ENCODE assay signal across 8 cellular contexts in genomic region chr12:54984602-54985376, GRCh38. TPM values are rescaled to one million over a fixed set of nuclear protein-coding genes. Genes with fewer than 3 reads are reported as not detected.
DNase-seq lines count a peak whose midpoint lies in the region; ATAC-seq lines count a peak whose summit lies in the region.

Gene TESPA1 (minus strand): TSS chr12:54984762. CDS start chr12:54974562, 10,200 bp downstream.

- DNase-seq in SKM-1 (lab: John Stamatoyannopoulos, UW; ENCODE audit: unreplicated experiment) (peak; percentile 29), ureter (ENCODE audit: low spot score) (peak; percentile 58), NCI-H1092 treated with DMSO at 0.1 percent for 48 hours (lab: John Stamatoyannopoulos, UW) (no peak), NCI-H526 (lab: John Stamatoyannopoulos, UW) (no peak)
- peak; percentile 74 for DNase-seq in activated gamma-delta T cell treated with anti-CD3 and anti-CD28 coated beads, Interleukin-2, amount 50 U/mL, for 16 hours (ENCODE audit: low read depth)
- DNase-seq in natural killer cell treated with Interleukin-12 subunit alpha and Interleukin-12 subunit beta and Interleukin-15 and Interleukin-18, amount 100 ng/mL, for 72 hours (ENCODE audit: low spot score): peak; percentile 90

- H3K9me3 Mint-ChIP-seq in natural killer cell treated with Interleukin-12 subunit alpha and Interleukin-12 subunit beta and Interleukin-15 and Interleukin-18, amount 100 ng/mL, for 72 hours: no peaks in the 10 kb centered on the region

- peak within 1 kb of the TSS; percentile 86 to 89 for H3K27ac Mint-ChIP-seq in natural killer cell treated with Interleukin-12 subunit alpha and Interleukin-12 subunit beta and Interleukin-15 and Interleukin-18, amount 100 ng/mL, for 72 hours

- H3K36me3 Mint-ChIP-seq in natural killer cell treated with Interleukin-12 subunit alpha and Interleukin-12 subunit beta and Interleukin-15 and Interleukin-18, amount 100 ng/mL, for 72 hours: peaks cover 30% of the 10 kb centered on the region

- H3K27me3 Mint-ChIP-seq in natural killer cell treated with Interleukin-12 subunit alpha and Interleukin-12 subunit beta and Interleukin-15 and Interleukin-18, amount 100 ng/mL, for 72 hours: no peaks in the 10 kb centered on the region

- ATAC-seq in GM18517 (IDR thresholded peaks at IDR 0.05; ENCODE audit: unreplicated experiment) (peak; percentile 95), HG02938 (IDR thresholded peaks at IDR 0.05; ENCODE audit: unreplicated experiment) (peak; percentile 95)
- peak; percentile 98 to 99 for ATAC-seq in natural killer cell treated with Interleukin-12 subunit alpha and Interleukin-12 subunit beta and Interleukin-15 and Interleukin-18, amount 100 ng/mL, for 72 hours

- peaks cover 54 to 62% of the 10 kb centered on the region in 2 donors for H3K4me1 Mint-ChIP-seq in natural killer cell treated with Interleukin-12 subunit alpha and Interleukin-12 subunit beta and Interleukin-15 and Interleukin-18, amount 100 ng/mL, for 72 hours (ENCODE audit: low read depth in 2 of 2)

- peak within 1 kb of the TSS; percentile 73 for H3K4me3 Mint-ChIP-seq in natural killer cell treated with Interleukin-12 subunit alpha and Interleukin-12 subunit beta and Interleukin-15 and Interleukin-18, amount 100 ng/mL, for 72 hours

RNA-seq across cellular contexts. Expression of gene TESPA1, which starts in this region (rescaled TPM):
- total RNA-seq in natural killer cell treated with Interleukin-12 subunit alpha and Interleukin-12 subunit beta and Interleukin-15 and Interleukin-18, amount 100 ng/mL, for 72 hours: 10 to 100 TPM; 45.9 to 67.2 TPM
- 1.3 TPM for total RNA-seq in ureter

Comparison
In these comparisons a context has a peak if more than half of its experiments do, and no peak if none do; other contexts are left out.
1. RNA of gene TESPA1 (total RNA-seq): 45.9 to 67.2 TPM in natural killer cell treated with Interleukin-12 subunit alpha and Interleukin-12 subunit beta and Interleukin-15 and Interleukin-18, amount 100 ng/mL, for 72 hours; 1.3 TPM in ureter (single experiment); every median in the first group is over 10 times any median in the second.
2. DNase-seq: peak in SKM-1 (single experiment), activated gamma-delta T cell treated with anti-CD3 and anti-CD28 coated beads, Interleukin-2, amount 50 U/mL, for 16 hours (single experiment), natural killer cell treated with Interleukin-12 subunit alpha and Interleukin-12 subunit beta and Interleukin-15 and Interleukin-18, amount 100 ng/mL, for 72 hours (single experiment) and ureter (single experiment); none in NCI-H1092 treated with DMSO at 0.1 percent for 48 hours (single experiment) and NCI-H526 (0 of 2).
3. Peak in every context shown above with its lines, with median percentiles within 50 percentile points of each other: ATAC-seq.